22 cellular contexts compared by ENCODE assay signal in the genomic region with DNA sequence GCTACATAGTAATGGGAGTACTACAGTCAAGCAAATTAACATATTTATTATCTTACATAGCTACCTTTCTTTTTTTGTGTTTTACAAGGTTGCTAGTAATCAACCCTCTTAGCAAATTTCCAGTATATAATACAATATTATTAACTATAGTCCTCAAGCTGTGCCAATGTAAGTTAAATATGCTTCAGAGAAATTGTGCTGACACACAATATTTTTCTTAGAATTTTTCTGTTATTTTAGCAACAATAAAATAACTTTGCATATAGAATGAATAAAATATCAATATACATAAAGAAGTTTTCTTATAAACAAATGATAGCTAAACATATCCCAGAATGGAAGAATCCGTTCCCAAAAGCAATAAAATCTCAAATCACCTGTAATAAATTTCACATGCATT.
DNase-seq lines count a peak whose midpoint lies in the region; ATAC-seq, FAIRE-seq and TF ChIP-seq lines count a peak whose summit lies in the region.
"Had no signal": no experiment of that assay in that cellular context is flagged by ENCODE, and none has a peak within 500 bp of the region (broad histone marks: within the 10 kb centered on the region; RNA-seq: fewer than 3 reads in every experiment).

No MANE protein-coding gene starts in this region.

- H3K27ac ChIP-seq in HepG2 (ENCODE audit: extremely low read length, insufficient read depth, low read length) = no peak overlapping the region
- no peak overlapping the region for H3K27ac ChIP-seq in right lobe of liver
- no peak overlapping the region for H3K27ac ChIP-seq in K562 (ENCODE audit: extremely low read depth, low read depth, low read length)
- H3K27ac ChIP-seq: 22Rv1, BLaER1 had no signal

- FAIRE-seq in HepG2 (lab: Jason Lieb, UNC) (no peak), K562 (lab: Jason Lieb, UNC) (no peak), islet of Langerhans (lab: Jason Lieb, UNC) (peak; percentile 53)
- FAIRE-seq: G401.6, GM12891, GM19239 had no signal

- H3K79me2 ChIP-seq in HepG2 (ENCODE audit: insufficient read depth, low read length) (no peaks in the 10 kb centered on the region), K562 (ENCODE audit: control insufficient read depth, insufficient read depth, low read length) (no peaks in the 10 kb centered on the region)

- no peak for TF ChIP-seq EP300 in HepG2 (IDR thresholded peaks at IDR 0.05; ENCODE audit: low read depth in 2 of 2, low read length in 2 of 2)
- TF ChIP-seq EP300 in HepG2 (CRISPR knock-in tag; IDR thresholded peaks at IDR 0.05; ENCODE audit: borderline replicate concordance) = no peak
- TF ChIP-seq EP300 in K562 (IDR thresholded peaks at IDR 0.05; ENCODE audit: low read length) = no peak

- no peaks in the 10 kb centered on the region for H3K27me3 ChIP-seq in HepG2 (ENCODE audit: control insufficient read depth in 1 of 2, insufficient read depth in 2 of 2, low read length in 2 of 2)
- no peaks in the 10 kb centered on the region for H3K27me3 ChIP-seq in right lobe of liver
- no peaks in the 10 kb centered on the region for H3K27me3 ChIP-seq in K562 (ENCODE audit: control insufficient read depth in 2 of 2, insufficient read depth in 2 of 2, low read length in 2 of 2)
- H3K27me3 ChIP-seq: BE2C, BLaER1 had no signal

- H3K4me1 Mint-ChIP-seq in natural killer cell = no peaks in the 10 kb centered on the region
- H3K4me1 Mint-ChIP-seq: CD14-positive monocyte; CD4-positive, alpha-beta memory T cell; CD4-positive, CD25-positive, alpha-beta regulatory T cell; CD8-positive, alpha-beta memory T cell had no signal

- H3K4me3 ChIP-seq in HepG2 (replicated peaks in 1 of 3; ENCODE audit: insufficient read depth in 1 of 3, low read depth in 2 of 3, low read length in 3 of 3) = no peak overlapping the region
- no peak overlapping the region for H3K4me3 ChIP-seq in right lobe of liver
- no peak overlapping the region for H3K4me3 ChIP-seq in K562
- H3K4me3 ChIP-seq: BLaER1 had no signal

- in situ Hi-C loops in HepG2 (cut with HindIII; ENCODE audit: extremely low pct_ligation_motif_present, low pct_unique_long_range_greater_than_20kb) = no loop called here
- in situ Hi-C loops in K562 (cut with MboI) = no loop called here

- no peak for TF ChIP-seq CTCF in HepG2 (CRISPR knock-in tag; IDR thresholded peaks at IDR 0.05)
- no peak for TF ChIP-seq CTCF in right lobe of liver (IDR thresholded peaks at IDR 0.05)
- no peak for TF ChIP-seq CTCF in K562 (IDR thresholded peaks at IDR 0.05 in 2 of 3, conservative IDR thresholded peaks at IDR 0.05 in 1 of 3; ENCODE audit: insufficient read depth in 2 of 3, low read depth in 1 of 3, low read length in 3 of 3)
- no peak for TF ChIP-seq CTCF in natural killer cell (IDR thresholded peaks at IDR 0.05)

- WGBS in HepG2 (ENCODE audit: low lambda C conversion rate) = 5% methylated on average over 1 of the region's 1 CpG
- WGBS in right lobe of liver (ENCODE audit: insufficient coverage, low coverage, low lambda C conversion rate, missing lambda C conversion rate) = 80% methylated on average over 1 of the region's 1 CpG
- 0% methylated on average over 1 of the region's 1 CpG for WGBS in K562 (ENCODE audit: insufficient coverage, low coverage, missing lambda C conversion rate)

- H3K9me3 Mint-ChIP-seq in natural killer cell = peaks cover 11 to 19% of the 10 kb centered on the region in 2 donors

- TF ChIP-seq POLR2A in HepG2 (IDR thresholded peaks at IDR 0.05; ENCODE audit: insufficient read depth in 1 of 2, low read depth in 2 of 2, low read length in 2 of 2) = no peak
- no peak for TF ChIP-seq POLR2A in right lobe of liver (IDR thresholded peaks at IDR 0.05)
- no peak for TF ChIP-seq POLR2A in K562 (conservative IDR thresholded peaks at IDR 0.05)

- no peak for DNase-seq in HepG2 (ENCODE audit: low spot score)
- DNase-seq in right lobe of liver = no peak
- DNase-seq in K562 (ENCODE audit: extremely low read depth in 1 of 4, low spot score in 3 of 4) = no peak
- no peak for DNase-seq in stimulated activated CD4-positive, alpha-beta T cell treated with anti-CD3 and anti-CD28 coated beads, Interleukin-12 subunit alpha, Interleukin-12 subunit beta, amount 100 ng/mL, for 4 hours
- no peak for DNase-seq in natural killer cell
- DNase-seq: ACHN; BE2C; C1 segment of cervical spinal cord; CD4-positive, alpha-beta memory T cell; CD4-positive, CD25-positive, alpha-beta regulatory T cell; CD8-positive, alpha-beta memory T cell; COR-L47; DMS 273 treated with DMSO at 0.1 percent for 48 hours; DMS79 treated with DMSO at 0.1 percent for 48 hours; GF-D8 had no signal

- TF ChIP-seq RAD21 in HepG2 (CRISPR knock-in tag; IDR thresholded peaks at IDR 0.05) = no peak
- TF ChIP-seq RAD21 in K562 (CRISPR knock-in tag; conservative IDR thresholded peaks at IDR 0.05 in 1 of 2, IDR thresholded peaks at IDR 0.05 in 1 of 2) = no peak

- no peak overlapping the region for H3K4me3 Mint-ChIP-seq in natural killer cell
- H3K4me3 Mint-ChIP-seq: CD14-positive monocyte; CD4-positive, alpha-beta memory T cell; CD4-positive, CD25-positive, alpha-beta regulatory T cell; CD8-positive, alpha-beta memory T cell had no signal

- BruUV-seq in HepG2 (replicated peaks; lab: Mats Ljungman, UMichigan) (no TSS peak), K562 (replicated peaks; lab: Mats Ljungman, UMichigan) (no TSS peak)

- CTCF ChIA-PET in HepG2 (lab: Yijun Ruan, JAX; ENCODE audit: low intra/inter-chr PET ratio, low total read pairs) = no interaction called here
- CTCF ChIA-PET in K562 (lab: Yijun Ruan, JAX; ENCODE audit: low intra/inter-chr PET ratio) = no interaction called here

- H4K20me1 ChIP-seq in HepG2 (ENCODE audit: insufficient read depth, low read length) (no peaks in the 10 kb centered on the region), K562 (replicated peaks; ENCODE audit: control insufficient read depth, insufficient read depth, low read length) (no peaks in the 10 kb centered on the region)
- H4K20me1 ChIP-seq: BLaER1 had no signal

- H3K9me1 ChIP-seq in K562 (ENCODE audit: control insufficient read depth, insufficient read depth, low read length) = no peaks in the 10 kb centered on the region

- POLR2A ChIA-PET in HepG2 (lab: Yijun Ruan, JAX) (no interaction called here), K562 (lab: Yijun Ruan, JAX) (no interaction called here)

- intact Hi-C loops in HepG2 (cut with micrococcal nuclease; ENCODE audit: unreplicated experiment) = no loop called here
- intact Hi-C loops in right lobe of liver (cut with DNase I) = no loop called here
- intact Hi-C loops in K562 (cut with micrococcal nuclease) = no loop called here
- intact Hi-C loops in natural killer cell (cut with micrococcal nuclease) = no loop called here

- no peak overlapping the region for H2AFZ ChIP-seq in HepG2 (ENCODE audit: low read length)
- no peak overlapping the region for H2AFZ ChIP-seq in K562 (ENCODE audit: low read depth, low read length)

- peaks cover 11% of the 10 kb centered on the region for H3K36me3 Mint-ChIP-seq in natural killer cell
- H3K36me3 Mint-ChIP-seq: CD14-positive monocyte; CD4-positive, alpha-beta memory T cell; CD4-positive, CD25-positive, alpha-beta regulatory T cell; CD8-positive, alpha-beta memory T cell had no signal

- H3K27ac Mint-ChIP-seq in natural killer cell = no peak overlapping the region
- H3K27ac Mint-ChIP-seq: CD14-positive monocyte; CD4-positive, alpha-beta memory T cell; CD4-positive, CD25-positive, alpha-beta regulatory T cell; CD8-positive, alpha-beta memory T cell had no signal

- H3K27me3 Mint-ChIP-seq in natural killer cell (ENCODE audit: low read depth in 2 of 2) = no peaks in the 10 kb centered on the region
- H3K27me3 Mint-ChIP-seq: CD4-positive, alpha-beta memory T cell; CD4-positive, CD25-positive, alpha-beta regulatory T cell; CD8-positive, alpha-beta memory T cell had no signal

- H3K4me2 ChIP-seq in HepG2 (ENCODE audit: low read depth, low read length) (no peak overlapping the region), K562 (ENCODE audit: insufficient read depth, low read length) (no peak overlapping the region)
- H3K4me2 ChIP-seq: BLaER1 had no signal

- H3K36me3 ChIP-seq in HepG2 (replicated peaks in 1 of 2; ENCODE audit: control insufficient read depth in 1 of 2, insufficient read depth in 2 of 2, low read length in 2 of 2) = no peaks in the 10 kb centered on the region
- H3K36me3 ChIP-seq in right lobe of liver = no peaks in the 10 kb centered on the region
- no peaks in the 10 kb centered on the region for H3K36me3 ChIP-seq in K562 (ENCODE audit: control insufficient read depth, insufficient read depth, low read length)
- H3K36me3 ChIP-seq: BE2C, BLaER1 had no signal

- ATAC-seq in HepG2 = no peak
- ATAC-seq in right lobe of liver = no peak
- no peak for ATAC-seq in K562
- no peak for ATAC-seq in natural killer cell

- no peaks in the 10 kb centered on the region for H3K4me1 ChIP-seq in HepG2 (ENCODE audit: insufficient read depth, low read length)
- H3K4me1 ChIP-seq in right lobe of liver = no peaks in the 10 kb centered on the region
- H3K4me1 ChIP-seq in K562 (replicated peaks in 1 of 2; ENCODE audit: control insufficient read depth in 2 of 2, insufficient read depth in 2 of 2, low read length in 2 of 2) = no peaks in the 10 kb centered on the region
- H3K4me1 ChIP-seq: BE2C, BLaER1 had no signal

- no peaks in the 10 kb centered on the region for H3K9me3 ChIP-seq in HepG2 (ENCODE audit: low read length)
- H3K9me3 ChIP-seq in right lobe of liver = no peaks in the 10 kb centered on the region
- H3K9me3 ChIP-seq in K562 (replicated peaks; ENCODE audit: control insufficient read depth, insufficient read depth, low read depth, low read length) = no peaks in the 10 kb centered on the region
- H3K9me3 ChIP-seq: BE2C, BLaER1 had no signal

- H3K9ac ChIP-seq in HepG2 (ENCODE audit: insufficient read depth, low read depth, low read length) = no peak overlapping the region
- no peak overlapping the region for H3K9ac ChIP-seq in K562 (ENCODE audit: insufficient read depth in 1 of 2, low read depth in 2 of 2, low read length in 2 of 2)
- H3K9ac ChIP-seq: BLaER1 had no signal

TF ChIP-seq in HepG2, 621 proteins besides CTCF, POLR2A, EP300 and RAD21 (continues in another document):
- TF ChIP-seq MAFF (IDR thresholded peaks at IDR 0.05; ENCODE audit: low read depth, low read length) = peak; percentile 54; the same call in 1 of the 2 replicates
- TF ChIP-seq ARNT2 (CRISPR knock-in tag; IDR thresholded peaks at IDR 0.05; ENCODE audit: low read depth) = no peak

TF ChIP-seq in K562, 482 proteins besides CTCF, POLR2A, EP300 and RAD21 (continues in another document):
- no peak for TF ChIP-seq NFATC3 (IDR thresholded peaks at IDR 0.05)
- no peak for TF ChIP-seq HOXB6 (CRISPR knock-in tag; IDR thresholded peaks at IDR 0.05; ENCODE audit: borderline replicate concordance)
- TF ChIP-seq CCAR2 (IDR thresholded peaks at IDR 0.05; ENCODE audit: low read depth, low read length) = no peak
- no peak for TF ChIP-seq ASH1L (IDR thresholded peaks at IDR 0.05; ENCODE audit: borderline replicate concordance, low read depth, partially characterized antibody)
- TF ChIP-seq CCNT2 (IDR thresholded peaks at IDR 0.05; ENCODE audit: borderline replicate concordance, extremely low read depth, insufficient read length, low read depth, low read length) = no peak
- TF ChIP-seq LCOR (CRISPR knock-in tag; IDR thresholded peaks at IDR 0.05) = no peak
- TF ChIP-seq ZNF316 (IDR thresholded peaks at IDR 0.05) = peak; percentile 76
- no peak for TF ChIP-seq PPARD (CRISPR knock-in tag; IDR thresholded peaks at IDR 0.05)
- TF ChIP-seq ETV1 (tag; conservative IDR thresholded peaks at IDR 0.05; ENCODE audit: low read depth) = no peak
